9 cellular contexts compared by ENCODE assay signal in genomic region chr7:20798694-20799121, GRCh38. TPM values are rescaled to one million over a fixed set of nuclear protein-coding genes. Genes with fewer than 3 reads are reported as not detected.
DNase-seq lines count a peak whose midpoint lies in the region; ATAC-seq and TF ChIP-seq lines count a peak whose summit lies in the region.
"Had no signal": no experiment of that assay in that cellular context is flagged by ENCODE, and none has a peak within 500 bp of the region (broad histone marks: within the 10 kb centered on the region; RNA-seq: fewer than 3 reads in every experiment).

No MANE protein-coding gene starts in this region.

- 7 to 11% methylated on average over 14 to 15 of the region's 15 CpGs for WGBS in tibial nerve, 2 donors

- CTCF ChIA-PET in activated naive CD4-positive, alpha-beta T cell treated with anti-CD3 and anti-CD28 coated beads for 36 hours (lab: Charles Lee): no interaction called here

- H3K27me3 ChIP-seq in SJSA1 (replicated peaks) (peaks cover 64% of the 10 kb centered on the region), tibial nerve (peaks cover 0 to 77% of the 10 kb centered on the region in 2 donors)

- TF ChIP-seq EP300 in tibial nerve (IDR thresholded peaks at IDR 0.05): no peak

- H3K36me3 Mint-ChIP-seq in activated naive CD4-positive, alpha-beta T cell treated with anti-CD3 and anti-CD28 coated beads for 36 hours (ENCODE audit: low read depth): no peaks in the 10 kb centered on the region

- H3K27me3 Mint-ChIP-seq in activated naive CD4-positive, alpha-beta T cell treated with anti-CD3 and anti-CD28 coated beads for 36 hours (ENCODE audit: low read depth): peaks cover 56% of the 10 kb centered on the region

- H3K4me3 ChIP-seq in SJSA1: peak overlapping the region; percentile 45
- peak overlapping the region in 3 of 4 donors; percentile 37 to 54 (median 47) for H3K4me3 ChIP-seq in tibial nerve

- H3K36me3 ChIP-seq in SJSA1 (no peaks in the 10 kb centered on the region), tibial nerve (no peaks in the 10 kb centered on the region)

- no peak for ATAC-seq in GM18868 (IDR thresholded peaks at IDR 0.05; ENCODE audit: unreplicated experiment)

- intact Hi-C loops in activated naive CD4-positive, alpha-beta T cell treated with anti-CD3 and anti-CD28 coated beads for 36 hours (cut with micrococcal nuclease): loop anchor here (5.0 kb wide), 2 partner anchors 459 to 466 kb away; partner anchors contain the start of gene ITGB8
- intact Hi-C loops in head of caudate nucleus (cut with DNase I): no loop called here

- H3K9me3 Mint-ChIP-seq in activated naive CD4-positive, alpha-beta T cell treated with anti-CD3 and anti-CD28 coated beads for 36 hours: no peaks in the 10 kb centered on the region

- H3K4me3 Mint-ChIP-seq in activated naive CD4-positive, alpha-beta T cell treated with anti-CD3 and anti-CD28 coated beads for 36 hours: peak overlapping the region; percentile 38

- H3K27ac Mint-ChIP-seq in activated naive CD4-positive, alpha-beta T cell treated with anti-CD3 and anti-CD28 coated beads for 36 hours: no peak overlapping the region

- H3K9me3 ChIP-seq in SJSA1 (replicated peaks) (no peaks in the 10 kb centered on the region), tibial nerve (no peaks in the 10 kb centered on the region)

- peaks cover 15% of the 10 kb centered on the region for H3K4me1 Mint-ChIP-seq in activated naive CD4-positive, alpha-beta T cell treated with anti-CD3 and anti-CD28 coated beads for 36 hours (ENCODE audit: low read depth)

- H3K4me1 ChIP-seq in SJSA1 (replicated peaks): peaks cover 11% of the 10 kb centered on the region
- H3K4me1 ChIP-seq in tibial nerve: peaks cover 0 to 27% (median 6%) of the 10 kb centered on the region in 4 donors

- H3K27ac ChIP-seq in SJSA1 (no peak overlapping the region), tibial nerve (no peak overlapping the region)
- H3K27ac ChIP-seq: HL-60 had no signal

- TF ChIP-seq CTCF in tibial nerve (IDR thresholded peaks at IDR 0.05): no peak

- TF ChIP-seq POLR2A in tibial nerve (IDR thresholded peaks at IDR 0.05): no peak

- DNase-seq in activated naive CD4-positive, alpha-beta T cell treated with anti-CD3 and anti-CD28 coated beads for 36 hours: no peak
- DNase-seq in activated naive CD4-positive, alpha-beta T cell (lab: John Stamatoyannopoulos, UW): no peak
- DNase-seq in SJSA1 (ENCODE audit: low read depth in 1 of 2, low spot score in 2 of 2): no peak
- DNase-seq in iPS-NIHi7 (ENCODE audit: extremely low spot score): peak; percentile 48
- DNase-seq in tibial nerve (ENCODE audit: low spot score in 2 of 2): no peak
- DNase-seq in NCI-H526 treated with DMSO at 0.1 percent for 48 hours (lab: John Stamatoyannopoulos, UW): no peak
- DNase-seq in head of caudate nucleus: no peak

RNA-seq across cellular contexts. Expression of gene SP8, which starts 12.0 kb away (rescaled TPM):
- under 1 TPM in 1 of 2 experiments, not detected in 1; 0.07 TPM for total RNA-seq in activated naive CD4-positive, alpha-beta T cell treated with anti-CD3 and anti-CD28 coated beads for 36 hours
- total RNA-seq in SJSA1 (2014; rRNA removed; shearing (Covaris generic)): not detected in 2 replicates
- total RNA-seq in tibial nerve: under 1 TPM in 1 of 4 donors, not detected in 3; 0.21 TPM
